ENCODE assay signal across 9 cellular contexts in the genomic region with DNA sequence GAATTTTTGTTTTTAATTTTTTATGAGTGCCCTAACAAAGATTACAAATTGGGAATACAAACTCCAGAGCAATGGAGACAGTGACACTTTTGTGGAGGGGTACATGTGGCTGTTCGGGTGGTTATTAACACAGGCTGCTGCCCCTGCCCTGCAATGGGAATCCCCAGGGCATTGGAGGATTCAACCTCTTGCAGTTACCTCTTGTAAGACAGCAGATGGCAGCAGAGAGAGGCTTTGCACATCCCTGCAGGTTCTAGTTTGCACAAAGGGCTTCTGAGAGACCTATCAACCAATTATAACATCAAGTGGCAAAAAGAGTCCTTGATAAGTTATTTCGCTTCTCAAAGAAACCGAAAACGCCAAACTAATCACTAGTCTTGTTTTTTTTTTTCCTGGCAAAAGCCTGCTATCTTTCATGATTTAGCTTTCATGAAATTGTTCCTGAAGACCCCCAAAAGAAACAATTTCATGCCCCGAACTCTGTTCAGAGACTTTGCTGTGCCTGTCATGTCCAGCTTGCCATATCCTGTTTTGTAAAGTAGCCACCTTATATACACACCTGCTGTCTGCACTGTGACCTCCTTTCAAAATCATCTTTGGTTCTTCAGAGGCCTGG. TPM values are rescaled to one million over a fixed set of nuclear protein-coding genes. Genes with fewer than 3 reads are reported as not detected.
DNase-seq lines count a peak whose midpoint lies in the region; ATAC-seq and TF ChIP-seq lines count a peak whose summit lies in the region.
"Had no signal": no experiment of that assay in that cellular context is flagged by ENCODE, and none has a peak within 500 bp of the region (broad histone marks: within the 10 kb centered on the region; RNA-seq: fewer than 3 reads in every experiment).

No MANE protein-coding gene starts in this region.

- peak; percentile 94 for TF ChIP-seq CTCF in fibroblast of pulmonary artery (IDR thresholded peaks at IDR 0.05; ENCODE audit: low read length, missing control alignments)

- peaks cover 0 to 45% (median 0%) of the 10 kb centered on the region in 3 experiments for H3K27me3 ChIP-seq in neuronal stem cell (ENCODE audit: control insufficient read depth in 3 of 3, insufficient read depth in 3 of 3, low read depth in 1 of 3, low read length in 3 of 3)
- H3K27me3 ChIP-seq: SJSA1 had no signal

- H4K8ac ChIP-seq in neuronal stem cell (ENCODE audit: low read depth, low read length): no peak overlapping the region

- intact Hi-C loops in posterior vena cava (cut with DNase I): no loop called here

- no peaks in the 10 kb centered on the region for H3K4me1 ChIP-seq in neuronal stem cell (ENCODE audit: control insufficient read depth in 2 of 2, insufficient read depth in 1 of 2, low read depth in 1 of 2, low read length in 2 of 2)
- H3K4me1 ChIP-seq: SJSA1 had no signal

- no peaks in the 10 kb centered on the region for H3K9me3 ChIP-seq in neuronal stem cell (replicated peaks in 1 of 2; ENCODE audit: control insufficient read depth in 2 of 2, insufficient read depth in 1 of 2, low read depth in 1 of 2, low read length in 2 of 2)
- H3K9me3 ChIP-seq: SJSA1 had no signal

- no peak overlapping the region for H2BK12ac ChIP-seq in neuronal stem cell (ENCODE audit: low read length)

- no peak overlapping the region for H3K9ac ChIP-seq in neuronal stem cell (ENCODE audit: low read depth, low read length, poor library complexity)

- peak; percentile 69 for ATAC-seq in HG03565 (IDR thresholded peaks at IDR 0.05; ENCODE audit: unreplicated experiment)

- no peak overlapping the region for H3K4me2 ChIP-seq in neuronal stem cell (ENCODE audit: insufficient read depth, low read length, poor library complexity, severe bottlenecking)

- H2BK120ac ChIP-seq in neuronal stem cell (ENCODE audit: low read depth, low read length): no peak overlapping the region

- no peaks in the 10 kb centered on the region for H3K36me3 ChIP-seq in neuronal stem cell (replicated peaks in 1 of 2; ENCODE audit: control insufficient read depth in 2 of 2, insufficient read depth in 2 of 2, low read length in 2 of 2)
- H3K36me3 ChIP-seq: SJSA1 had no signal

- DNase-seq in COLO829 (ENCODE audit: low spot score) (peak; percentile 83), GM19238 (ENCODE audit: insufficient read length, low spot score) (peak; percentile 77), NCI-H82 treated with DMSO at 0.1 percent for 48 hours (lab: John Stamatoyannopoulos, UW; ENCODE audit: unreplicated experiment) (peak; percentile 57), fibroblast of pulmonary artery (ENCODE audit: low read depth) (peak; percentile 86), neuronal stem cell (ENCODE audit: low spot score) (peak; percentile 74), posterior vena cava (ENCODE audit: low spot score) (no peak)
- peak; percentile 45 for DNase-seq in activated CD8-positive, alpha-beta memory T cell treated with anti-CD3 and anti-CD28 coated beads, Interleukin-2, amount 50 U/mL, for 4 hours

- H2AFZ ChIP-seq in neuronal stem cell (ENCODE audit: low read length): no peak overlapping the region

- H4K91ac ChIP-seq in neuronal stem cell (ENCODE audit: low read depth, low read length, poor library complexity): no peak overlapping the region

- H3K23ac ChIP-seq in neuronal stem cell (ENCODE audit: low read depth, low read length, poor library complexity): no peak overlapping the region

- no peak overlapping the region for H2AK5ac ChIP-seq in neuronal stem cell (ENCODE audit: low read depth, low read length)

- no CpG with 5 or more reads among the region's 5 CpGs for WGBS in neuronal stem cell (ENCODE audit: extremely low coverage in 2 of 2, insufficient read length in 2 of 2, insufficient replicate concordance in 1 of 2), 2 donors

- H3K4ac ChIP-seq in neuronal stem cell (ENCODE audit: low read length): no peak overlapping the region

- no peaks in the 10 kb centered on the region for H3K79me1 ChIP-seq in neuronal stem cell (ENCODE audit: low read depth, low read length)

- no peak overlapping the region for H3K27ac ChIP-seq in neuronal stem cell (replicated peaks; ENCODE audit: low read length)
- H3K27ac ChIP-seq: SJSA1 had no signal

- H3K14ac ChIP-seq in neuronal stem cell (ENCODE audit: low read length): no peak overlapping the region

- H3K4me3 ChIP-seq in fibroblast of pulmonary artery (replicated peaks; ENCODE audit: low read depth, low read length): no peak overlapping the region
- no peak overlapping the region for H3K4me3 ChIP-seq in neuronal stem cell (ENCODE audit: low read length in 2 of 2)
- H3K4me3 ChIP-seq: SJSA1 had no signal

- no peak overlapping the region for H3K18ac ChIP-seq in neuronal stem cell (ENCODE audit: low read length)

- H2BK5ac ChIP-seq in neuronal stem cell (ENCODE audit: low read length): no peak overlapping the region

- H2BK15ac ChIP-seq in neuronal stem cell (ENCODE audit: low read length): no peak overlapping the region

RNA-seq across cellular contexts. Expression of a gene that starts 10.4 kb away (rescaled TPM):
- 0.08 TPM for polyA plus RNA-seq in neuronal stem cell (2013, experiment 1 of 2)
- 0.03 TPM for polyA plus RNA-seq in neuronal stem cell (2013, experiment 2 of 2)
- under 1 TPM; 0.14 to 0.32 TPM for total RNA-seq in posterior vena cava
- total RNA-seq: SJSA1 had no signal

RNA-seq across cellular contexts. Expression of a gene that starts 21.5 kb away (rescaled TPM):
- 0.21 TPM for polyA plus RNA-seq in neuronal stem cell (2013, experiment 1 of 2)
- polyA plus RNA-seq in neuronal stem cell (2013, experiment 2 of 2): 0.28 TPM
- total RNA-seq in posterior vena cava: not detected
- total RNA-seq: SJSA1 had no signal

RNA-seq across cellular contexts. Expression of a gene that starts 49.8 kb away (rescaled TPM):
- polyA plus RNA-seq in neuronal stem cell (2013, experiment 1 of 2): not detected
- not detected for polyA plus RNA-seq in neuronal stem cell (2013, experiment 2 of 2)
- total RNA-seq in posterior vena cava: not detected
- total RNA-seq: SJSA1 had no signal
